In the genomic region with DNA sequence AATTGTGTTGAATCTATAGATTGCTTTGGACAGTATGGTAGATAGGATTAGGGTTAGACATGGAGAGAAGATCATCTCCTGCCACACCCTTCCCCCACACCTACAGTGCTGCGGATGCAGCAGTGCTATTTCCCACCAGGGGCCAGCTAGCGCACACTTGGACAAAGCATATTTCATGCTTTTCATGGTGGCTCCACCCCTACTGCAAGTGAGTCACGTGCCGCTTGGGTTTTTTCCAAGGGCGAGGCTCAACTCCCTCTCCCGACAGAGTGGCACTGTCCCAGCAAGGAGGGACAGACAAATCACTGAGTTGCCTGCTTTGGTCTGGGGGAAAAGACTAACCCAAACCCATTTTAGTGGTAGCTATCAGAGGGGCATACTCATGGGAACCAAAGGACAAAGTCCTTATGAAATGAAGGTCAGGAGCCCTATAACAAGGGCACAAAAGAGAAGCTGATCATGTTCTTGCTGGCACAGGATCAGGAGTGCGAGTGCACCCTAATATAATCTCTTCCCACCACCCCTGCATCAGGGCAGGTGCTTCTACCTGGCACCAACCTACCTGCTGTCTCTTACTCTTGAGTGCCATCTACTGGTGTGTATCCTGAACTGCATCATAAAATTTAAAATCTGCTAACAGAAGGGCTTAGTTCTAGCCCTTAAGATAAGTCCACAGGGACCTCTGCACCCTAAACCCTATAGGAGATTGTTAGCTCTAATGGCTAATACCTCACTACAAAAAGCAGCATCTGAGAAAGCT, we compare ENCODE assay signal across 9 cellular contexts. TPM values are rescaled to one million over a fixed set of nuclear protein-coding genes. Genes with fewer than 3 reads are reported as not detected.
DNase-seq lines count a peak whose midpoint lies in the region; ATAC-seq and TF ChIP-seq lines count a peak whose summit lies in the region.
"Had no signal": no experiment of that assay in that cellular context is flagged by ENCODE, and none has a peak within 500 bp of the region (broad histone marks: within the 10 kb centered on the region; RNA-seq: fewer than 3 reads in every experiment).

No MANE protein-coding gene starts in this region.

- no peaks in the 10 kb centered on the region for H4K20me1 ChIP-seq in PC-3 (ENCODE audit: low read length)

- DNase-seq in NCI-H146 (lab: John Stamatoyannopoulos, UW) (peak; percentile 28), NCI-H146 treated with DMSO at 0.1 percent for 48 hours (lab: John Stamatoyannopoulos, UW; ENCODE audit: unreplicated experiment) (no peak), PC-3 (peak; percentile 71), dermis microvascular lymphatic vessel endothelial cell (ENCODE audit: low read depth in 2 of 2) (peak; percentile 33 to 44), SW 1271 (lab: John Stamatoyannopoulos, UW) (no peak)
- DNase-seq: activated T-cell treated with anti-CD3 and anti-CD28 coated beads, Interleukin-2, amount 50 U/mL, for 4 hours had no signal

- H3K27ac ChIP-seq in PC-3 (ENCODE audit: low read length) (no peak overlapping the region; the same call in 1 of the 2 replicates), neutrophil (no peak overlapping the region)

- H3K9ac ChIP-seq in PC-3 (ENCODE audit: low read length) = no peak overlapping the region

- peak; percentile 56 for ATAC-seq in GM21717 (IDR thresholded peaks at IDR 0.05; ENCODE audit: unreplicated experiment)
- ATAC-seq in PC-3 = peak; percentile 81
- no peak for ATAC-seq in HG02588 (IDR thresholded peaks at IDR 0.05; ENCODE audit: unreplicated experiment)

- no peaks in the 10 kb centered on the region for H3K79me2 ChIP-seq in PC-3 (ENCODE audit: low read length)

- no peaks in the 10 kb centered on the region for H3K9me3 ChIP-seq in PC-3 (ENCODE audit: low read length)
- no peaks in the 10 kb centered on the region for H3K9me3 ChIP-seq in neutrophil

- no peaks in the 10 kb centered on the region for H3K9me2 ChIP-seq in PC-3 (replicated peaks; ENCODE audit: low read length)

- H2AFZ ChIP-seq in PC-3 (ENCODE audit: low read length) = peak overlapping the region; percentile 56; the same call in 1 of the 2 replicates

- intact Hi-C loops in PC-3 (cut with micrococcal nuclease) = loop anchor here (1.0 to 5.0 kb wide), 3 partner anchors 114 to 1747 kb away; a partner anchor contains a TSS

- H3K27me3 ChIP-seq in PC-3 (ENCODE audit: low read length) = no peaks in the 10 kb centered on the region
- H3K27me3 ChIP-seq in neutrophil = no peaks in the 10 kb centered on the region

- peaks cover 15% of the 10 kb centered on the region for H3K4me1 ChIP-seq in PC-3 (ENCODE audit: insufficient read depth, low read length)
- no peaks in the 10 kb centered on the region for H3K4me1 ChIP-seq in neutrophil (ENCODE audit: control insufficient read depth in 1 of 2, insufficient read depth in 1 of 2, low read depth in 1 of 2, low read length in 1 of 2)

- CTCF ChIA-PET in PC-3 (lab: Charles Lee) = interaction anchor here (1.0 to 1.3 kb wide), 2 partner anchors 114 to 115 kb away, joined by 4 to 5 read pairs; a partner anchor contains a TSS

- H3K4me3 ChIP-seq in PC-3 (ENCODE audit: low read length) (0 out of 2 replicates have a peak overlapping the region, but pooled peaks have one; percentile 17), neutrophil (ENCODE audit: low read depth in 1 of 2, low read length in 1 of 2) (no peak overlapping the region)

- H3K4me2 ChIP-seq in PC-3 (ENCODE audit: low read length) = peak overlapping the region; percentile 74

- no peaks in the 10 kb centered on the region for H3F3A ChIP-seq in PC-3 (ENCODE audit: low read length, unreplicated experiment)

- POLR2A ChIA-PET in PC-3 (lab: Charles Lee; ENCODE audit: unreplicated experiment) = interaction anchor here (1.2 kb wide), 1 partner anchor 125 kb away, joined by 5 read pairs; a partner anchor contains a TSS

- TF ChIP-seq CTCF in PC-3 (conservative IDR thresholded peaks at IDR 0.05; ENCODE audit: low read depth, low read length) (peak; percentile 88), neutrophil (IDR thresholded peaks at IDR 0.05) (peak; percentile 70)

- BruUV-seq in PC-3 (replicated peaks; lab: Mats Ljungman, UMichigan) = no TSS peak

- H3K36me3 ChIP-seq in PC-3 (ENCODE audit: low read depth, low read length) (no peaks in the 10 kb centered on the region), neutrophil (peaks cover 15% of the 10 kb centered on the region)

RNA-seq across cellular contexts. Expression of a gene that starts 55.1 kb away (rescaled TPM):
- total RNA-seq in PC-3 (2014; rRNA removed) (not detected in 2 replicates), dermis microvascular lymphatic vessel endothelial cell (0.13 TPM in 1 of 2 replicates, not detected in the other)

Comparison
In these comparisons a context has a peak if more than half of its experiments do, and no peak if none do; other contexts are left out.
1. DNase-seq: peak in NCI-H146 (single experiment), PC-3 (single experiment) and dermis microvascular lymphatic vessel endothelial cell (2 of 2); none in NCI-H146 treated with DMSO at 0.1 percent for 48 hours (single experiment) and SW 1271 (0 of 2).